Comparison of ENCODE assay signal across 9 cellular contexts in genomic region chr15:43509923-43510229, GRCh38.
DNase-seq lines count a peak whose midpoint lies in the region; ATAC-seq and TF ChIP-seq lines count a peak whose summit lies in the region.
"Had no signal": no experiment of that assay in that cellular context is flagged by ENCODE, and none has a peak within 500 bp of the region (broad histone marks: within the 10 kb centered on the region; RNA-seq: fewer than 3 reads in every experiment).

No MANE protein-coding gene starts in this region.

- TF ChIP-seq CTCF in AG04449 (IDR thresholded peaks at IDR 0.05; ENCODE audit: insufficient read depth, low read length, missing control alignments) (no peak), choroid plexus epithelial cell (conservative IDR thresholded peaks at IDR 0.05; ENCODE audit: low read depth, low read length) (no peak)

- POLR2A ChIA-PET in AG04449 (lab: Yijun Ruan, JAX) = interaction anchor here (1.5 kb wide), 1 partner anchor 16 kb away, joined by 16 read pairs; the partner anchor contains the start of gene TP53BP1

- H3K9me3 ChIP-seq in KOPT-K1 (ENCODE audit: insufficient read depth, low read length, poor library complexity, severe bottlenecking) (no peaks in the 10 kb centered on the region), muscle layer of duodenum (ENCODE audit: control insufficient read depth in 1 of 2, low read length in 2 of 2) (no peaks in the 10 kb centered on the region)

- no peaks in the 10 kb centered on the region for H3K27me3 ChIP-seq in muscle layer of duodenum (ENCODE audit: low read depth, low read length)

- no peak for ATAC-seq in HG03457 (IDR thresholded peaks at IDR 0.05; ENCODE audit: unreplicated experiment)

- H3K4me3 ChIP-seq in AG04449 (ENCODE audit: low read depth, low read length) = peak overlapping the region; percentile 68
- H3K4me3 ChIP-seq in choroid plexus epithelial cell (ENCODE audit: low read depth, low read length) = peak overlapping the region; percentile 64
- H3K4me3 ChIP-seq in muscle layer of duodenum (ENCODE audit: low read depth in 1 of 2, low read length in 2 of 2) = peak overlapping the region; percentile 72 to 85

- no peaks in the 10 kb centered on the region for H3K36me3 ChIP-seq in KOPT-K1 (ENCODE audit: insufficient read depth, low read length)
- no peaks in the 10 kb centered on the region for H3K36me3 ChIP-seq in muscle layer of duodenum (ENCODE audit: control insufficient read depth in 1 of 2, insufficient read depth in 2 of 2, low read length in 2 of 2)

- H3K27ac ChIP-seq in KOPT-K1 (ENCODE audit: low read depth, low read length, poor library complexity, severe bottlenecking) = peak overlapping the region; percentile 85
- peak overlapping the region; percentile 72 for H3K27ac ChIP-seq in muscle layer of duodenum (ENCODE audit: low read length)

- no peak for DNase-seq in AG04449 (ENCODE audit: low read depth, low spot score)
- DNase-seq in choroid plexus epithelial cell (ENCODE audit: low read depth) = no peak
- no peak for DNase-seq in DMS153 treated with DMSO at 0.1 percent for 48 hours (lab: John Stamatoyannopoulos, UW; ENCODE audit: unreplicated experiment)
- no peak for DNase-seq in inferior parietal cortex (ENCODE audit: extremely low spot score)
- no peak for DNase-seq in NCI-H1930 (lab: John Stamatoyannopoulos, UW)
- DNase-seq: activated CD8-positive, alpha-beta memory T cell treated with anti-CD3 and anti-CD28 coated beads, Interleukin-2, amount 50 U/mL, for 48 hours had no signal

- peaks cover 0 to 29% of the 10 kb centered on the region in 2 donors for H3K4me1 ChIP-seq in muscle layer of duodenum (ENCODE audit: control insufficient read depth in 1 of 2, insufficient read depth in 2 of 2, low read length in 2 of 2)

- CTCF ChIA-PET in AG04449 (lab: Yijun Ruan, JAX) = interaction anchor here (0.6 to 2.3 kb wide), 7 partner anchors 9 to 139 kb away, joined by 3 to 8 read pairs (median 4); partner anchors contain the start of genes TUBGCP4 and ZSCAN29
